ENCODE assay signal across 1 cellular context in the genomic region with DNA sequence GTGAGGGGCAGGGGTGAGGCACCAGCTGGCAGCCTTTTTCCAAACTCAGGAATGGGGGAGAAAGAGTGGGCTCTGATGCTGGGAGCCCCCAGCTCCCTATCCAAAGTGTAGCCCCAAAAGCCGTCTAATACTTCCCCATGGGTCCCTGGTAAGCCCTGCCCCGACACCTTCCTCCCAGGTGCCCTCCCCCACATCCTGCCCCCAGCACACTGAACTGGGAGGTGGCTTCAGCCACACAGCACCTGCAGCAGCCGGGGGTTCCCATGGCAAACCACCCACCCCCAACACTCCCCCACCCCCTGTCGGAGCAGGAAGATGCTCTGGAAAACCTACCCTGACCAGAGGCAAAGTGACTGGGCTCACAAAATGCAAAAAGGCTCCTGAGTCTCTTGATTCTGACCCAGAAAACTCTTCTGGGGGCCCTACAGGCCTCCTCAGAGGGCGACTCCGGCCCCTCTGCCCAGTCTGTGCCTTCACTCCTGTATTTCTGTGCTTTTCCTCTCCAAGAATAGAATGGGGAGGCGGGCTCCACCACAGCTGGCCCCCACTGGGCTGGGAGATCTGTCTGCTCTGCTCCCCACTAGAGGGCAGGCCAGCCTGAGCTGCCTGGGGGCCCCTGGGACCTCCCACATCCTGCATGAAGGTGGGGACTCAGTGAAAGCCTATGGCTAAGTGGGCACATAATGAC.
TF ChIP-seq lines count a peak whose summit lies in the region.

No MANE protein-coding gene starts in this region.

TF ChIP-seq in GM23338, 12 proteins besides CTCF, POLR2A, EP300 and RAD21 (continued from another document):
- TF ChIP-seq, protein P1, sequence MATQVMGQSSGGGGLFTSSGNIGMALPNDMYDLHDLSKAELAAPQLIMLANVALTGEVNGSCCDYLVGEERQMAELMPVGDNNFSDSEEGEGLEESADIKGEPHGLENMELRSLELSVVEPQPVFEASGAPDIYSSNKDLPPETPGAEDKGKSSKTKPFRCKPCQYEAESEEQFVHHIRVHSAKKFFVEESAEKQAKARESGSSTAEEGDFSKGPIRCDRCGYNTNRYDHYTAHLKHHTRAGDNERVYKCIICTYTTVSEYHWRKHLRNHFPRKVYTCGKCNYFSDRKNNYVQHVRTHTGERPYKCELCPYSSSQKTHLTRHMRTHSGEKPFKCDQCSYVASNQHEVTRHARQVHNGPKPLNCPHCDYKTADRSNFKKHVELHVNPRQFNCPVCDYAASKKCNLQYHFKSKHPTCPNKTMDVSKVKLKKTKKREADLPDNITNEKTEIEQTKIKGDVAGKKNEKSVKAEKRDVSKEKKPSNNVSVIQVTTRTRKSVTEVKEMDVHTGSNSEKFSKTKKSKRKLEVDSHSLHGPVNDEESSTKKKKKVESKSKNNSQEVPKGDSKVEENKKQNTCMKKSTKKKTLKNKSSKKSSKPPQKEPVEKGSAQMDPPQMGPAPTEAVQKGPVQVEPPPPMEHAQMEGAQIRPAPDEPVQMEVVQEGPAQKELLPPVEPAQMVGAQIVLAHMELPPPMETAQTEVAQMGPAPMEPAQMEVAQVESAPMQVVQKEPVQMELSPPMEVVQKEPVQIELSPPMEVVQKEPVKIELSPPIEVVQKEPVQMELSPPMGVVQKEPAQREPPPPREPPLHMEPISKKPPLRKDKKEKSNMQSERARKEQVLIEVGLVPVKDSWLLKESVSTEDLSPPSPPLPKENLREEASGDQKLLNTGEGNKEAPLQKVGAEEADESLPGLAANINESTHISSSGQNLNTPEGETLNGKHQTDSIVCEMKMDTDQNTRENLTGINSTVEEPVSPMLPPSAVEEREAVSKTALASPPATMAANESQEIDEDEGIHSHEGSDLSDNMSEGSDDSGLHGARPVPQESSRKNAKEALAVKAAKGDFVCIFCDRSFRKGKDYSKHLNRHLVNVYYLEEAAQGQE (IDR thresholded peaks at IDR 0.05; ENCODE audit: unreplicated experiment): no peak
- TF ChIP-seq ZNF331 (CRISPR knock-in tag; IDR thresholded peaks at IDR 0.05; ENCODE audit: low read depth) (no peak), STAT1 (IDR thresholded peaks at IDR 0.05; ENCODE audit: unreplicated experiment) (no peak), NANOG (IDR thresholded peaks at IDR 0.05; ENCODE audit: borderline replicate concordance) (no peak), EZH2 (IDR thresholded peaks at IDR 0.05; ENCODE audit: low read depth, unreplicated experiment) (no peak)
- TF ChIP-seq, protein P2, sequence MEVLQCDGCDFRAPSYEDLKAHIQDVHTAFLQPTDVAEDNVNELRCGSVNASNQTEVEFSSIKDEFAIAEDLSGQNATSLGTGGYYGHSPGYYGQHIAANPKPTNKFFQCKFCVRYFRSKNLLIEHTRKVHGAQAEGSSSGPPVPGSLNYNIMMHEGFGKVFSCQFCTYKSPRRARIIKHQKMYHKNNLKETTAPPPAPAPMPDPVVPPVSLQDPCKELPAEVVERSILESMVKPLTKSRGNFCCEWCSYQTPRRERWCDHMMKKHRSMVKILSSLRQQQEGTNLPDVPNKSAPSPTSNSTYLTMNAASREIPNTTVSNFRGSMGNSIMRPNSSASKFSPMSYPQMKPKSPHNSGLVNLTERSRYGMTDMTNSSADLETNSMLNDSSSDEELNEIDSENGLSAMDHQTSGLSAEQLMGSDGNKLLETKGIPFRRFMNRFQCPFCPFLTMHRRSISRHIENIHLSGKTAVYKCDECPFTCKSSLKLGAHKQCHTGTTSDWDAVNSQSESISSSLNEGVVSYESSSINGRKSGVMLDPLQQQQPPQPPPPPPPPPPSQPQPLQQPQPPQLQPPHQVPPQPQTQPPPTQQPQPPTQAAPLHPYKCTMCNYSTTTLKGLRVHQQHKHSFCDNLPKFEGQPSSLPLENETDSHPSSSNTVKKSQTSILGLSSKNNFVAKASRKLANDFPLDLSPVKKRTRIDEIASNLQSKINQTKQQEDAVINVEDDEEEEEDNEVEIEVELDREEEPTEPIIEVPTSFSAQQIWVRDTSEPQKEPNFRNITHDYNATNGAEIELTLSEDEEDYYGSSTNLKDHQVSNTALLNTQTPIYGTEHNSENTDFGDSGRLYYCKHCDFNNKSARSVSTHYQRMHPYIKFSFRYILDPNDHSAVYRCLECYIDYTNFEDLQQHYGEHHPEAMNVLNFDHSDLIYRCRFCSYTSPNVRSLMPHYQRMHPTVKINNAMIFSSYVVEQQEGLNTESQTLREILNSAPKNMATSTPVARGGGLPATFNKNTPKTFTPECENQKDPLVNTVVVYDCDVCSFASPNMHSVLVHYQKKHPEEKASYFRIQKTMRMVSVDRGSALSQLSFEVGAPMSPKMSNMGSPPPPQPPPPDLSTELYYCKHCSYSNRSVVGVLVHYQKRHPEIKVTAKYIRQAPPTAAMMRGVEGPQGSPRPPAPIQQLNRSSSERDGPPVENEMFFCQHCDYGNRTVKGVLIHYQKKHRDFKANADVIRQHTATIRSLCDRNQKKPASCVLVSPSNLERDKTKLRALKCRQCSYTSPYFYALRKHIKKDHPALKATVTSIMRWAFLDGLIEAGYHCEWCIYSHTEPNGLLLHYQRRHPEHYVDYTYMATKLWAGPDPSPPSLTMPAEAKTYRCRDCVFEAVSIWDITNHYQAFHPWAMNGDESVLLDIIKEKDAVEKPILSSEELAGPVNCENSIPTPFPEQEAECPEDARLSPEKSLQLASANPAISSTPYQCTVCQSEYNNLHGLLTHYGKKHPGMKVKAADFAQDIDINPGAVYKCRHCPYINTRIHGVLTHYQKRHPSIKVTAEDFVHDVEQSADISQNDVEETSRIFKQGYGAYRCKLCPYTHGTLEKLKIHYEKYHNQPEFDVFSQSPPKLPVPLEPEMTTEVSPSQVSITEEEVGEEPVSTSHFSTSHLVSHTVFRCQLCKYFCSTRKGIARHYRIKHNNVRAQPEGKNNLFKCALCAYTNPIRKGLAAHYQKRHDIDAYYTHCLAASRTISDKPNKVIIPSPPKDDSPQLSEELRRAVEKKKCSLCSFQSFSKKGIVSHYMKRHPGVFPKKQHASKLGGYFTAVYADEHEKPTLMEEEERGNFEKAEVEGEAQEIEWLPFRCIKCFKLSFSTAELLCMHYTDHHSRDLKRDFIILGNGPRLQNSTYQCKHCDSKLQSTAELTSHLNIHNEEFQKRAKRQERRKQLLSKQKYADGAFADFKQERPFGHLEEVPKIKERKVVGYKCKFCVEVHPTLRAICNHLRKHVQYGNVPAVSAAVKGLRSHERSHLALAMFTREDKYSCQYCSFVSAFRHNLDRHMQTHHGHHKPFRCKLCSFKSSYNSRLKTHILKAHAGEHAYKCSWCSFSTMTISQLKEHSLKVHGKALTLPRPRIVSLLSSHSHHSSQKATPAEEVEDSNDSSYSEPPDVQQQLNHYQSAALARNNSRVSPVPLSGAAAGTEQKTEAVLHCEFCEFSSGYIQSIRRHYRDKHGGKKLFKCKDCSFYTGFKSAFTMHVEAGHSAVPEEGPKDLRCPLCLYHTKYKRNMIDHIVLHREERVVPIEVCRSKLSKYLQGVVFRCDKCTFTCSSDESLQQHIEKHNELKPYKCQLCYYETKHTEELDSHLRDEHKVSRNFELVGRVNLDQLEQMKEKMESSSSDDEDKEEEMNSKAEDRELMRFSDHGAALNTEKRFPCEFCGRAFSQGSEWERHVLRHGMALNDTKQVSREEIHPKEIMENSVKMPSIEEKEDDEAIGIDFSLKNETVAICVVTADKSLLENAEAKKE (CRISPR knock-in tag; IDR thresholded peaks at IDR 0.05): no peak
- TF ChIP-seq, protein P3, sequence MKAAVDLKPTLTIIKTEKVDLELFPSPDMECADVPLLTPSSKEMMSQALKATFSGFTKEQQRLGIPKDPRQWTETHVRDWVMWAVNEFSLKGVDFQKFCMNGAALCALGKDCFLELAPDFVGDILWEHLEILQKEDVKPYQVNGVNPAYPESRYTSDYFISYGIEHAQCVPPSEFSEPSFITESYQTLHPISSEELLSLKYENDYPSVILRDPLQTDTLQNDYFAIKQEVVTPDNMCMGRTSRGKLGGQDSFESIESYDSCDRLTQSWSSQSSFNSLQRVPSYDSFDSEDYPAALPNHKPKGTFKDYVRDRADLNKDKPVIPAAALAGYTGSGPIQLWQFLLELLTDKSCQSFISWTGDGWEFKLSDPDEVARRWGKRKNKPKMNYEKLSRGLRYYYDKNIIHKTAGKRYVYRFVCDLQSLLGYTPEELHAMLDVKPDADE (IDR thresholded peaks at IDR 0.05): no peak
